ENCODE assay signal across 16 cellular contexts in genomic region chr12:106178582-106178981, GRCh38. TPM values are rescaled to one million over a fixed set of nuclear protein-coding genes. Genes with fewer than 3 reads are reported as not detected.
A peak's percentile ranks its signal among the peaks of the same experiment; 100 is the strongest.
DNase-seq lines count a peak whose midpoint lies in the region.
"Had no signal": no experiment of that assay in that cellular context is flagged by ENCODE, and none has a peak within 500 bp of the region (broad histone marks: within the 10 kb centered on the region; RNA-seq: fewer than 3 reads in every experiment).

No MANE protein-coding gene starts in this region.

- H3K4me2 ChIP-seq in mesendoderm (ENCODE audit: low read length): no peak overlapping the region
- H3K4me2 ChIP-seq: BLaER1 had no signal

- H3K9me3 ChIP-seq in subcutaneous abdominal adipose tissue (ENCODE audit: control insufficient read depth in 5 of 5, low read length in 5 of 5): no peaks in the 10 kb centered on the region
- H3K9me3 ChIP-seq: adrenal gland, BLaER1 had no signal

- peaks cover 2% of the 10 kb centered on the region for H3K27me3 ChIP-seq in mesendoderm (ENCODE audit: insufficient read depth, low read length, poor library complexity)
- no peaks in the 10 kb centered on the region for H3K27me3 ChIP-seq in subcutaneous abdominal adipose tissue (ENCODE audit: control insufficient read depth in 5 of 5, insufficient read depth in 4 of 5, low read length in 5 of 5)
- H3K27me3 ChIP-seq: adrenal gland, BLaER1 had no signal

- WGBS in mesendoderm (ENCODE audit: extremely low coverage, insufficient coverage, low lambda C conversion rate): no CpG with 5 or more reads among the region's 6 CpGs

- no peak overlapping the region for H4K8ac ChIP-seq in mesendoderm (ENCODE audit: low read depth, low read length)

- no peak overlapping the region for H3K23ac ChIP-seq in mesendoderm (ENCODE audit: low read length)

- H3K36me3 ChIP-seq in mesendoderm (ENCODE audit: control insufficient read depth, insufficient read depth, low read length): no peaks in the 10 kb centered on the region
- no peaks in the 10 kb centered on the region for H3K36me3 ChIP-seq in subcutaneous abdominal adipose tissue (ENCODE audit: control insufficient read depth in 5 of 5, insufficient read depth in 5 of 5, low read length in 5 of 5)
- H3K36me3 ChIP-seq: adrenal gland, BLaER1 had no signal

- H3K4ac ChIP-seq in mesendoderm (ENCODE audit: low read depth, low read length): no peak overlapping the region

- no peak overlapping the region for H3K4me3 ChIP-seq in mesendoderm (ENCODE audit: low read length)
- no peak overlapping the region for H3K4me3 ChIP-seq in subcutaneous abdominal adipose tissue (ENCODE audit: low read depth in 1 of 5, low read length in 5 of 5)
- H3K4me3 ChIP-seq: adrenal gland, BLaER1 had no signal

- DNase-seq in DMS79 treated with DMSO at 0.1 percent for 48 hours (lab: John Stamatoyannopoulos, UW) (peak; percentile 44), DMS79 (lab: John Stamatoyannopoulos, UW) (no peak), amniotic epithelial cell (ENCODE audit: low read depth) (peak; percentile 62), mesendoderm (peak; percentile 57), NOMO-1 (lab: John Stamatoyannopoulos, UW; ENCODE audit: unreplicated experiment in 2 of 2) (no peak), cerebellar nuclear complex (lab: John Stamatoyannopoulos, UW) (no peak), inferior parietal cortex (ENCODE audit: extremely low spot score) (no peak)
- DNase-seq: activated B cell treated with CpG ODN at 0.5 μM for 24 hours, Karpas-422, NCI-H1417 treated with DMSO at 0.1 percent for 48 hours, RPMI8226, substantia nigra had no signal

- H4K5ac ChIP-seq in mesendoderm (ENCODE audit: low read length): no peak overlapping the region

- no peak overlapping the region for H2BK5ac ChIP-seq in mesendoderm (ENCODE audit: low read length)

- no peak overlapping the region for H2AK5ac ChIP-seq in mesendoderm (ENCODE audit: low read length)

- no peak overlapping the region for H3K18ac ChIP-seq in mesendoderm (ENCODE audit: low read length)

- no peaks in the 10 kb centered on the region for H3K79me1 ChIP-seq in mesendoderm (ENCODE audit: low read length)

- H3K27ac ChIP-seq in mesendoderm (ENCODE audit: low read depth, low read length) (no peak overlapping the region), subcutaneous abdominal adipose tissue (ENCODE audit: low read depth, low read length) (peak overlapping the region; percentile 80)
- H3K27ac ChIP-seq: 22Rv1, BLaER1 had no signal

- no peaks in the 10 kb centered on the region for H3K79me2 ChIP-seq in mesendoderm (ENCODE audit: control insufficient read depth, insufficient read depth, low read length)

- H3K56ac ChIP-seq in mesendoderm (ENCODE audit: low read length): no peak overlapping the region

- H3K4me1 ChIP-seq in mesendoderm (ENCODE audit: control insufficient read depth, low read depth, low read length) (peaks cover 2% of the 10 kb centered on the region), subcutaneous abdominal adipose tissue (ENCODE audit: control insufficient read depth in 5 of 5, insufficient read depth in 5 of 5, low read length in 5 of 5) (peaks cover 4 to 15% (median 13%) of the 10 kb centered on the region in 5 donors)

- no peak overlapping the region for H2BK120ac ChIP-seq in mesendoderm (ENCODE audit: low read depth, low read length)

- H3K9ac ChIP-seq in mesendoderm (ENCODE audit: low read length) (no peak overlapping the region), subcutaneous abdominal adipose tissue (ENCODE audit: low read length in 5 of 5) (peak overlapping the region in 1 of 5 donors; percentile 39)
- H3K9ac ChIP-seq: BLaER1 had no signal

- H2BK15ac ChIP-seq in mesendoderm (replicated peaks; ENCODE audit: low read depth): no peak overlapping the region

RNA-seq across cellular contexts. Expression of gene NUAK1, which starts 39.8 kb away (rescaled TPM):
- polyA plus RNA-seq in mesendoderm (2013, experiment 1 of 2): 22.4 TPM
- polyA plus RNA-seq in mesendoderm (2013, experiment 2 of 2): 22.1 TPM

Comparison
In these comparisons a context has a peak if more than half of its experiments do, and no peak if none do; other contexts are left out.
1. DNase-seq: peak in DMS79 treated with DMSO at 0.1 percent for 48 hours (single experiment), amniotic epithelial cell (single experiment) and mesendoderm (single experiment); none in DMS79 (single experiment), NOMO-1 (0 of 2), cerebellar nuclear complex (0 of 2) and inferior parietal cortex (single experiment).